In genomic region chr2:44361330-44362206, GRCh38 we compare ENCODE assay signal across 8 cellular contexts. TPM values are rescaled to one million over a fixed set of nuclear protein-coding genes. Genes with fewer than 3 reads are reported as not detected.
DNase-seq lines count a peak whose midpoint lies in the region; ATAC-seq and TF ChIP-seq lines count a peak whose summit lies in the region.

Gene CAMKMT, plus strand, starts transcription at chr2:44361947.
Gene PREPL, minus strand, starts transcription at chr2:44361494. Its CDS starts 15,152 bp downstream, at chr2:44346342.

- H3K36me3 ChIP-seq in osteoblast (ENCODE audit: insufficient read depth, low read length) (no peaks in the 10 kb centered on the region), thoracic aorta (no peaks in the 10 kb centered on the region)

- H3K4me1 Mint-ChIP-seq in activated naive CD8-positive, alpha-beta T cell (ENCODE audit: low read depth) = peaks cover 62% of the 10 kb centered on the region
- peaks cover 6% of the 10 kb centered on the region for H3K4me1 Mint-ChIP-seq in glutamatergic neuron (ENCODE audit: low read depth, unreplicated experiment)

- H3K4me3 ChIP-seq in osteoblast (ENCODE audit: insufficient read depth, low read length) (peak within 1 kb of the TSS; percentile 94), thoracic aorta (peak within 1 kb of the TSS; percentile 92)

- no peaks in the 10 kb centered on the region for H3K27me3 ChIP-seq in osteoblast (ENCODE audit: insufficient read depth, low read length)
- no peaks in the 10 kb centered on the region for H3K27me3 ChIP-seq in thoracic aorta (replicated peaks; ENCODE audit: insufficient read depth)

- H3K4me3 Mint-ChIP-seq in activated naive CD8-positive, alpha-beta T cell = peak within 1 kb of the TSS; percentile 100
- peak within 1 kb of the TSS; percentile 100 for H3K4me3 Mint-ChIP-seq in glutamatergic neuron (ENCODE audit: unreplicated experiment)

- ATAC-seq in HG02623 (IDR thresholded peaks at IDR 0.05; ENCODE audit: unreplicated experiment) = peak; percentile 69
- ATAC-seq in thoracic aorta (ENCODE audit: insufficient number of reproducible peaks, low FRiP score, low read depth) = peak; percentile 91

- peak within 1 kb of the TSS; percentile 100 for H2AFZ ChIP-seq in osteoblast (ENCODE audit: low read length)

- H3K79me2 ChIP-seq in osteoblast (ENCODE audit: insufficient read depth, low read length) = peaks cover 67% of the 10 kb centered on the region

- H3K9me3 ChIP-seq in osteoblast (ENCODE audit: low read depth, low read length) (no peaks in the 10 kb centered on the region), thoracic aorta (no peaks in the 10 kb centered on the region)

- peak within 1 kb of the TSS; percentile 100 for H3K27ac Mint-ChIP-seq in activated naive CD8-positive, alpha-beta T cell
- H3K27ac Mint-ChIP-seq in glutamatergic neuron (ENCODE audit: unreplicated experiment) = peak within 1 kb of the TSS; percentile 100

- H3K9me3 Mint-ChIP-seq in activated naive CD8-positive, alpha-beta T cell (ENCODE audit: low read depth) = no peaks in the 10 kb centered on the region
- peaks cover 6% of the 10 kb centered on the region for H3K9me3 Mint-ChIP-seq in glutamatergic neuron (ENCODE audit: unreplicated experiment)

- no peaks in the 10 kb centered on the region for H3K27me3 Mint-ChIP-seq in activated naive CD8-positive, alpha-beta T cell
- peaks cover 4% of the 10 kb centered on the region for H3K27me3 Mint-ChIP-seq in glutamatergic neuron (ENCODE audit: unreplicated experiment)

- TF ChIP-seq CTCF in GM10266 (IDR thresholded peaks at IDR 0.05; ENCODE audit: control insufficient read depth, insufficient read depth, low read depth, missing control alignments) = no peak
- TF ChIP-seq CTCF in glutamatergic neuron (IDR thresholded peaks at IDR 0.05; ENCODE audit: partially characterized antibody, unreplicated experiment) = no peak
- no peak for TF ChIP-seq CTCF in osteoblast (IDR thresholded peaks at IDR 0.05; ENCODE audit: extremely low read depth, low read depth, low read length)
- no peak for TF ChIP-seq CTCF in thoracic aorta (IDR thresholded peaks at IDR 0.05)

- H3K4me1 ChIP-seq in osteoblast (ENCODE audit: insufficient read depth, low read length) (peaks cover 30% of the 10 kb centered on the region), thoracic aorta (ENCODE audit: control insufficient read depth in 1 of 2, low read depth in 2 of 2) (peaks cover 30 to 45% of the 10 kb centered on the region in 2 donors)

- peaks cover 24% of the 10 kb centered on the region for H4K20me1 ChIP-seq in osteoblast (ENCODE audit: insufficient read depth, low read length)

- peak within 1 kb of the TSS; percentile 99 for H3K4me2 ChIP-seq in osteoblast (ENCODE audit: insufficient read depth, low read length)

- peaks cover 10% of the 10 kb centered on the region for H3K36me3 Mint-ChIP-seq in activated naive CD8-positive, alpha-beta T cell
- H3K36me3 Mint-ChIP-seq in glutamatergic neuron (ENCODE audit: unreplicated experiment) = no peaks in the 10 kb centered on the region

- H3K27ac ChIP-seq in osteoblast (ENCODE audit: low read depth, low read length) = peak within 1 kb of the TSS; percentile 100
- peak within 1 kb of the TSS; percentile 98 to 99 for H3K27ac ChIP-seq in thoracic aorta

- DNase-seq in GM10266 (ENCODE audit: extremely low spot score) (peak; percentile 94), NCI-H1105 (lab: John Stamatoyannopoulos, UW) (peak; percentile 96), SKM-1 treated with dmso at 0.1 percent for 144 hours (lab: John Stamatoyannopoulos, UW; ENCODE audit: unreplicated experiment) (peak; percentile 95), glutamatergic neuron (peak; percentile 97), osteoblast (ENCODE audit: insufficient read length, low spot score, missing footprints) (peak; percentile 96), thoracic aorta (ENCODE audit: low spot score) (peak; percentile 93)

RNA-seq across cellular contexts. Expression of gene CAMKMT, which starts in this region (rescaled TPM):
- total RNA-seq in glutamatergic neuron (ENCODE audit: unreplicated experiment) = 9.6 TPM
- 7.2 and 7.4 TPM in 2 replicates for total RNA-seq in osteoblast
- total RNA-seq in thoracic aorta = 10 to 100 TPM in 1 of 2 donors, 1 to 10 TPM in 1; 4.7 to 11.6 TPM

RNA-seq across cellular contexts. Expression of gene PREPL, which starts in this region (rescaled TPM):
- total RNA-seq in glutamatergic neuron (ENCODE audit: unreplicated experiment) (38.4 TPM), osteoblast (41.3 and 44.9 TPM in 2 replicates), thoracic aorta (10 to 100 TPM; 56.0 to 65.2 TPM)

Comparison
In these comparisons a context has a peak if more than half of its experiments do, and no peak if none do; other contexts are left out.
1. Peak in every context shown above with its lines: DNase-seq, ATAC-seq, H3K4me3 ChIP-seq and H3K27ac ChIP-seq.